ENCODE assay signal across 7 cellular contexts in genomic region chr1:38013027-38013588, GRCh38. TPM values are rescaled to one million over a fixed set of nuclear protein-coding genes. Genes with fewer than 3 reads are reported as not detected.
DNase-seq lines count a peak whose midpoint lies in the region; ATAC-seq, FAIRE-seq and TF ChIP-seq lines count a peak whose summit lies in the region.

No MANE protein-coding gene starts in this region.

- H3K4me3 ChIP-seq in iPS-11a (ENCODE audit: low read depth, low read length): peak overlapping the region; percentile 87

- FAIRE-seq in GM19239 (lab: Jason Lieb, UNC): no peak

- no peaks in the 10 kb centered on the region for H3K27me3 Mint-ChIP-seq in activated naive CD8-positive, alpha-beta T cell treated with anti-CD3 and anti-CD28 coated beads for 36 hours
- H3K27me3 Mint-ChIP-seq in stimulated activated naive B cell treated with anti-CD40 and anti-IgM and Interleukin-4, amounts not matched to agents 10 μg/mL and 1 μg/mL and 100 μg/mL, for 72 hours: no peaks in the 10 kb centered on the region

- peaks cover 50% of the 10 kb centered on the region for H3K4me1 Mint-ChIP-seq in activated naive CD8-positive, alpha-beta T cell treated with anti-CD3 and anti-CD28 coated beads for 36 hours
- peaks cover 23 to 34% of the 10 kb centered on the region in 2 donors for H3K4me1 Mint-ChIP-seq in stimulated activated naive B cell treated with anti-CD40 and anti-IgM and Interleukin-4, amounts not matched to agents 10 μg/mL and 1 μg/mL and 100 μg/mL, for 72 hours

- no peaks in the 10 kb centered on the region for H3K9me3 Mint-ChIP-seq in activated naive CD8-positive, alpha-beta T cell treated with anti-CD3 and anti-CD28 coated beads for 36 hours
- peaks cover 0 to 4% of the 10 kb centered on the region in 2 donors for H3K9me3 Mint-ChIP-seq in stimulated activated naive B cell treated with anti-CD40 and anti-IgM and Interleukin-4, amounts not matched to agents 10 μg/mL and 1 μg/mL and 100 μg/mL, for 72 hours

- ATAC-seq in HG03442 (IDR thresholded peaks at IDR 0.05; ENCODE audit: unreplicated experiment): peak; percentile 11
- ATAC-seq in stimulated activated naive B cell treated with anti-CD40 and anti-IgM and Interleukin-4, amounts not matched to agents 10 μg/mL and 1 μg/mL and 100 μg/mL, for 72 hours (replicated peaks): peak in 1 of 2 donors; percentile 27

- peak overlapping the region; percentile 98 for H3K27ac Mint-ChIP-seq in activated naive CD8-positive, alpha-beta T cell treated with anti-CD3 and anti-CD28 coated beads for 36 hours
- H3K27ac Mint-ChIP-seq in stimulated activated naive B cell treated with anti-CD40 and anti-IgM and Interleukin-4, amounts not matched to agents 10 μg/mL and 1 μg/mL and 100 μg/mL, for 72 hours: peak overlapping the region; percentile 98

- no peak for TF ChIP-seq CTCF in GM13976 (IDR thresholded peaks at IDR 0.05; ENCODE audit: borderline replicate concordance, control extremely low read depth, extremely low read depth, insufficient read depth, missing control alignments)

- H3K4me3 Mint-ChIP-seq in activated naive CD8-positive, alpha-beta T cell treated with anti-CD3 and anti-CD28 coated beads for 36 hours: peak overlapping the region; percentile 99
- H3K4me3 Mint-ChIP-seq in stimulated activated naive B cell treated with anti-CD40 and anti-IgM and Interleukin-4, amounts not matched to agents 10 μg/mL and 1 μg/mL and 100 μg/mL, for 72 hours: peak overlapping the region; percentile 89 to 99

- peaks cover 23% of the 10 kb centered on the region for H3K36me3 Mint-ChIP-seq in activated naive CD8-positive, alpha-beta T cell treated with anti-CD3 and anti-CD28 coated beads for 36 hours
- H3K36me3 Mint-ChIP-seq in stimulated activated naive B cell treated with anti-CD40 and anti-IgM and Interleukin-4, amounts not matched to agents 10 μg/mL and 1 μg/mL and 100 μg/mL, for 72 hours: peaks cover 2 to 29% of the 10 kb centered on the region in 2 donors

- DNase-seq in GM13976 (ENCODE audit: low spot score) (peak; percentile 41), NCI-H187 treated with DMSO at 0.1 percent for 48 hours (lab: John Stamatoyannopoulos, UW) (no peak), GM19239 (ENCODE audit: insufficient read length, low spot score) (no peak)
- no peak for DNase-seq in activated naive CD8-positive, alpha-beta T cell treated with anti-CD3 and anti-CD28 coated beads for 36 hours
- DNase-seq in stimulated activated naive B cell treated with anti-CD40 and anti-IgM and Interleukin-4, amounts not matched to agents 10 μg/mL and 1 μg/mL and 100 μg/mL, for 72 hours: no peak

- in situ Hi-C loops in GM13976 (cut with MboI; ENCODE audit: low sequenced_read_pairs, unreplicated experiment): no loop called here

RNA-seq across cellular contexts. Expression of gene UTP11, which starts 0.6 kb away (rescaled TPM):
- total RNA-seq in activated naive CD8-positive, alpha-beta T cell treated with anti-CD3 and anti-CD28 coated beads for 36 hours: 10 to 100 TPM; 83.5 to 89.2 TPM

RNA-seq across cellular contexts. Expression of gene FHL3, which starts 7.8 kb away (rescaled TPM):
- total RNA-seq in activated naive CD8-positive, alpha-beta T cell treated with anti-CD3 and anti-CD28 coated beads for 36 hours: 10 to 100 TPM; 26.5 to 27.7 TPM

RNA-seq across cellular contexts. Expression of gene SF3A3, which starts 23.3 kb away (rescaled TPM):
- total RNA-seq in activated naive CD8-positive, alpha-beta T cell treated with anti-CD3 and anti-CD28 coated beads for 36 hours: 100 to 1,000 TPM; 121 to 125 TPM

RNA-seq across cellular contexts. Expression of gene POU3F1, which starts 33.5 kb away (rescaled TPM):
- under 1 TPM in 1 of 2 experiments, not detected in 1; 0.10 TPM for total RNA-seq in activated naive CD8-positive, alpha-beta T cell treated with anti-CD3 and anti-CD28 coated beads for 36 hours
